18 cellular contexts compared by ENCODE assay signal in the genomic region with DNA sequence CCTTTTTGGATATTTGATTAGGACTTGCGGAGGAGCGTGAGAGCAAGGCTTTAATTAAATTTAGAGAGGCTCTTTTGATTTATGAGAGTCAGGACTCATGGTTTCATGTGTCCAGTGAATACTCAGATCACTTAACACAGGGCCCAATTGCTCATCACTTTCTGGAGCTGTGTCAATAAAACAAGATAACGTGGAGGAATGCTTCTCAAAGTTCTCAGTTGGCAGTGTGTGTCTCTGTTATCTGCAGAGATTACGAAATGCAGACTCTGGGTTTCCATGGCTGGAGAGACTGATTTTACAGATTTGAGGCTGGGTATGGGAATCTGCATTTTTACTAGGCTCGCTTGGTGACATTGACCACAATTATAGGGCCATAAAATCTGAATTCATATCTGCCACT.
DNase-seq lines count a peak whose midpoint lies in the region; ATAC-seq, FAIRE-seq and TF ChIP-seq lines count a peak whose summit lies in the region.
"Had no signal": no experiment of that assay in that cellular context is flagged by ENCODE, and none has a peak within 500 bp of the region (broad histone marks: within the 10 kb centered on the region; RNA-seq: fewer than 3 reads in every experiment).

No MANE protein-coding gene starts in this region.

- no peak for TF ChIP-seq EP300 in HepG2 (IDR thresholded peaks at IDR 0.05; ENCODE audit: low read depth in 2 of 2, low read length in 2 of 2)
- no peak for TF ChIP-seq EP300 in HepG2 (CRISPR knock-in tag; IDR thresholded peaks at IDR 0.05; ENCODE audit: borderline replicate concordance)

- H3K4ac ChIP-seq in mesendoderm (ENCODE audit: low read depth, low read length): no peak overlapping the region

- TF ChIP-seq CTCF in liver (IDR thresholded peaks at IDR 0.05; ENCODE audit: low read depth, low read length, missing input control) (no peak), HepG2 (CRISPR knock-in tag; IDR thresholded peaks at IDR 0.05) (no peak), fibroblast of the aortic adventitia (IDR thresholded peaks at IDR 0.05; ENCODE audit: insufficient read depth, low read length) (no peak)

- H3K4me1 ChIP-seq in liver (ENCODE audit: control insufficient read depth in 4 of 4, insufficient read depth in 4 of 4, low read length in 3 of 4) (no peaks in the 10 kb centered on the region), HepG2 (ENCODE audit: insufficient read depth, low read length) (no peaks in the 10 kb centered on the region), mesendoderm (ENCODE audit: control insufficient read depth, low read depth, low read length) (no peaks in the 10 kb centered on the region)

- TF ChIP-seq POLR2A in HepG2 (IDR thresholded peaks at IDR 0.05; ENCODE audit: insufficient read depth in 1 of 2, low read depth in 2 of 2, low read length in 2 of 2): no peak

- H3K23ac ChIP-seq in mesendoderm (ENCODE audit: low read length): no peak overlapping the region

- H2BK15ac ChIP-seq in mesendoderm (replicated peaks; ENCODE audit: low read depth): no peak overlapping the region

- WGBS in liver: 71% methylated on average over 5 of the region's 5 CpGs
- WGBS in HepG2 (ENCODE audit: low lambda C conversion rate): 29% methylated on average over 5 of the region's 5 CpGs
- WGBS in mesendoderm (ENCODE audit: extremely low coverage, insufficient coverage, low lambda C conversion rate): no CpG with 5 or more reads among the region's 5 CpGs

- no peak overlapping the region for H4K8ac ChIP-seq in mesendoderm (ENCODE audit: low read depth, low read length)

- H3K56ac ChIP-seq in mesendoderm (ENCODE audit: low read length): no peak overlapping the region

- H3K18ac ChIP-seq in mesendoderm (ENCODE audit: low read length): no peak overlapping the region

- POLR2A ChIA-PET in HepG2 (lab: Yijun Ruan, JAX): no interaction called here

- H3K79me1 ChIP-seq in mesendoderm (ENCODE audit: low read length): no peaks in the 10 kb centered on the region

- H3K36me3 ChIP-seq in liver (ENCODE audit: control insufficient read depth in 4 of 4, insufficient read depth in 3 of 4, low read depth in 1 of 4, low read length in 3 of 4) (no peaks in the 10 kb centered on the region), HepG2 (replicated peaks in 1 of 2; ENCODE audit: control insufficient read depth in 1 of 2, insufficient read depth in 2 of 2, low read length in 2 of 2) (no peaks in the 10 kb centered on the region), mesendoderm (ENCODE audit: control insufficient read depth, insufficient read depth, low read length) (no peaks in the 10 kb centered on the region)

- H3K4me2 ChIP-seq in HepG2 (ENCODE audit: low read depth, low read length) (no peak overlapping the region), mesendoderm (ENCODE audit: low read length) (no peak overlapping the region)

- no peak overlapping the region for H2AFZ ChIP-seq in HepG2 (ENCODE audit: low read length)

- FAIRE-seq in HepG2 (lab: Jason Lieb, UNC): no peak
- FAIRE-seq: A204.1, GM12891, GM18507 had no signal

- CTCF ChIA-PET in HepG2 (lab: Yijun Ruan, JAX; ENCODE audit: low intra/inter-chr PET ratio, low total read pairs): no interaction called here

- H4K5ac ChIP-seq in mesendoderm (ENCODE audit: low read length): no peak overlapping the region

- H3K9me3 ChIP-seq in liver (ENCODE audit: control insufficient read depth in 4 of 4, low read length in 3 of 4): no peaks in the 10 kb centered on the region
- H3K9me3 ChIP-seq in HepG2 (ENCODE audit: low read length): no peaks in the 10 kb centered on the region

- TF ChIP-seq RAD21 in liver (IDR thresholded peaks at IDR 0.05) (peak in 1 of 2 donors; percentile 47), HepG2 (CRISPR knock-in tag; IDR thresholded peaks at IDR 0.05) (no peak)

- no peak overlapping the region for H2BK5ac ChIP-seq in mesendoderm (ENCODE audit: low read length)

- intact Hi-C loops in HepG2 (cut with micrococcal nuclease; ENCODE audit: unreplicated experiment): no loop called here

- H3K4me3 ChIP-seq in liver (ENCODE audit: low read depth in 1 of 3, low read length in 3 of 3): no peak overlapping the region
- H3K4me3 ChIP-seq in HepG2 (replicated peaks in 1 of 3; ENCODE audit: insufficient read depth in 1 of 3, low read depth in 2 of 3, low read length in 3 of 3): no peak overlapping the region
- H3K4me3 ChIP-seq in fibroblast of the aortic adventitia (ENCODE audit: low read depth, low read length): no peak overlapping the region
- H3K4me3 ChIP-seq in mesendoderm (ENCODE audit: low read length): no peak overlapping the region

- no peak overlapping the region for H2AK5ac ChIP-seq in mesendoderm (ENCODE audit: low read length)

- H3K9ac ChIP-seq in liver (ENCODE audit: low read depth in 1 of 2, low read length in 2 of 2): no peak overlapping the region
- H3K9ac ChIP-seq in HepG2 (ENCODE audit: insufficient read depth, low read depth, low read length): no peak overlapping the region
- H3K9ac ChIP-seq in mesendoderm (ENCODE audit: low read length): no peak overlapping the region

- H3K27ac ChIP-seq in liver (ENCODE audit: low read depth in 1 of 2, low read length in 2 of 2) (no peak overlapping the region), HepG2 (ENCODE audit: extremely low read length, insufficient read depth, low read length) (no peak overlapping the region), mesendoderm (ENCODE audit: low read depth, low read length) (no peak overlapping the region)
- H3K27ac ChIP-seq: RWPE1 had no signal

- H3K27me3 ChIP-seq in liver (ENCODE audit: control insufficient read depth in 4 of 4, insufficient read depth in 4 of 4, low read length in 3 of 4) (no peaks in the 10 kb centered on the region), HepG2 (ENCODE audit: control insufficient read depth in 1 of 2, insufficient read depth in 2 of 2, low read length in 2 of 2) (no peaks in the 10 kb centered on the region), mesendoderm (ENCODE audit: insufficient read depth, low read length, poor library complexity) (no peaks in the 10 kb centered on the region)

- in situ Hi-C loops in HepG2 (cut with HindIII; ENCODE audit: extremely low pct_ligation_motif_present, low pct_unique_long_range_greater_than_20kb): no loop called here

- H3K79me2 ChIP-seq in HepG2 (ENCODE audit: insufficient read depth, low read length) (no peaks in the 10 kb centered on the region), mesendoderm (ENCODE audit: control insufficient read depth, insufficient read depth, low read length) (no peaks in the 10 kb centered on the region)

- ATAC-seq in HepG2: no peak
- no peak for ATAC-seq in HG03025 (IDR thresholded peaks at IDR 0.05; ENCODE audit: low FRiP score, unreplicated experiment)

- no TSS peak for BruUV-seq in HepG2 (replicated peaks; lab: Mats Ljungman, UMichigan)

- no peak overlapping the region for H2BK120ac ChIP-seq in mesendoderm (ENCODE audit: low read depth, low read length)

- no peak for DNase-seq in HepG2 (ENCODE audit: low spot score)
- DNase-seq in fibroblast of the aortic adventitia (ENCODE audit: low read depth): peak; percentile 34
- DNase-seq in mesendoderm: peak; percentile 34
- DNase-seq in midbrain (lab: John Stamatoyannopoulos, UW): no peak
- DNase-seq in HuH-7.5 (ENCODE audit: low spot score): no peak
- DNase-seq: C1 segment of cervical spinal cord, DND-41, GF-D8, NCI-H1048, NCI-H1436 treated with DMSO at 0.1 percent for 48 hours, NCI-H2029 treated with DMSO at 0.1 percent for 48 hours, NCI-H345 had no signal

- no peaks in the 10 kb centered on the region for H4K20me1 ChIP-seq in HepG2 (ENCODE audit: insufficient read depth, low read length)

TF ChIP-seq in liver, 16 proteins besides CTCF, POLR2A, EP300 and RAD21:
- TF ChIP-seq JUND (IDR thresholded peaks at IDR 0.05) (no peak), HNF4A (conservative IDR thresholded peaks at IDR 0.05) (peak; percentile 23 to 50)

TF ChIP-seq in HepG2, 621 proteins besides CTCF, POLR2A, EP300 and RAD21:
- TF ChIP-seq ZBTB33 (CRISPR knock-in tag; IDR thresholded peaks at IDR 0.05) (no peak), NFRKB (IDR thresholded peaks at IDR 0.05) (no peak), FOXJ3 (CRISPR knock-in tag; IDR thresholded peaks at IDR 0.05; ENCODE audit: borderline replicate concordance) (no peak), NFKBIZ (CRISPR knock-in tag; IDR thresholded peaks at IDR 0.05) (no peak), ZSCAN25 (CRISPR knock-in tag; IDR thresholded peaks at IDR 0.05) (no peak), ZNF251 (CRISPR knock-in tag; IDR thresholded peaks at IDR 0.05) (no peak)
- TF ChIP-seq, protein P1, sequence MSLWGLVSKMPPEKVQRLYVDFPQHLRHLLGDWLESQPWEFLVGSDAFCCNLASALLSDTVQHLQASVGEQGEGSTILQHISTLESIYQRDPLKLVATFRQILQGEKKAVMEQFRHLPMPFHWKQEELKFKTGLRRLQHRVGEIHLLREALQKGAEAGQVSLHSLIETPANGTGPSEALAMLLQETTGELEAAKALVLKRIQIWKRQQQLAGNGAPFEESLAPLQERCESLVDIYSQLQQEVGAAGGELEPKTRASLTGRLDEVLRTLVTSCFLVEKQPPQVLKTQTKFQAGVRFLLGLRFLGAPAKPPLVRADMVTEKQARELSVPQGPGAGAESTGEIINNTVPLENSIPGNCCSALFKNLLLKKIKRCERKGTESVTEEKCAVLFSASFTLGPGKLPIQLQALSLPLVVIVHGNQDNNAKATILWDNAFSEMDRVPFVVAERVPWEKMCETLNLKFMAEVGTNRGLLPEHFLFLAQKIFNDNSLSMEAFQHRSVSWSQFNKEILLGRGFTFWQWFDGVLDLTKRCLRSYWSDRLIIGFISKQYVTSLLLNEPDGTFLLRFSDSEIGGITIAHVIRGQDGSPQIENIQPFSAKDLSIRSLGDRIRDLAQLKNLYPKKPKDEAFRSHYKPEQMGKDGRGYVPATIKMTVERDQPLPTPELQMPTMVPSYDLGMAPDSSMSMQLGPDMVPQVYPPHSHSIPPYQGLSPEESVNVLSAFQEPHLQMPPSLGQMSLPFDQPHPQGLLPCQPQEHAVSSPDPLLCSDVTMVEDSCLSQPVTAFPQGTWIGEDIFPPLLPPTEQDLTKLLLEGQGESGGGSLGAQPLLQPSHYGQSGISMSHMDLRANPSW (CRISPR knock-in tag; IDR thresholded peaks at IDR 0.05; ENCODE audit: borderline replicate concordance): no peak

Comparison
In these comparisons a context has a peak if more than half of its experiments do, and no peak if none do; other contexts are left out.
1. DNase-seq: peak in fibroblast of the aortic adventitia (single experiment) and mesendoderm (single experiment); none in HepG2 (single experiment), midbrain (single experiment) and HuH-7.5 (single experiment).